18 cellular contexts compared by ENCODE assay signal in the genomic region with DNA sequence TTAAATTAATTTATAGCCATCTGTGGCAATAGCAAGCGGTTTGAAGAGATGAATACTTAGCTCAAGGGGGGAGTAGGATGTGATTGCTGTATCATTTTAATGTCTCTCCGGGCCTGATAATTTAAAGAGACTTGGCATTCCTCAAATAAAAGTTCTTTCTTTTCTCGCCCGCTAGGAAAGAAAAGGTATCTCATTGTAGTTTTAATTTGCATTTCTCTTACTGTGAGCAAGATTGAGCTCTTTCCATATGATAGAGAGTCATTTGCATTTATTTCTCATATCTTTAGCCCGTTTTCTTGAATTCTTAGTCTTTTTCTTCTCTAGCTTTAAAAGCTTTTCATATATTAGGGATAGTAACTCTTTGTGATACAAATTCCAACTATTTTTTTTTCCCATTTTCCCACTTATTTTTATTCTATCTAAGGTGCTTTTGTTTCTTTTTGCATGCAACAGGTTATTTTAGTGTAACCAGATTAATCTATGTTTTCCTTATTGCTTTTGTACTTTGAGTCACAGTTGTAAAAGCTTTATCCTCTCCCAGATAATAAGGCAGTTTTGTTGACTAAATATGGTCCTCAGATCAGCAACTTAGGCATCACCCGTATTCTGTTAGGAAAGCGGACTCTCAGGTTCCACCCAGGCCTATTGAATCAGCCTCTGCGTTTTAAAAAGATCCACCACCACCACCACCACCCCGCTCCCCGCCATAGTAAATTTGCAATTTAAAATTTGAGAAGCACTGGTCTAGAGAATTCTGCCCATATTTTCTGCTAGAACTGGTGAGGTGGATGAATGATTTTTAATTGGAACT. TPM values are rescaled to one million over a fixed set of nuclear protein-coding genes. Genes with fewer than 3 reads are reported as not detected.
A peak's percentile ranks its signal among the peaks of the same experiment; 100 is the strongest.
DNase-seq lines count a peak whose midpoint lies in the region; ATAC-seq and TF ChIP-seq lines count a peak whose summit lies in the region.
"Had no signal": no experiment of that assay in that cellular context is flagged by ENCODE, and none has a peak within 500 bp of the region (broad histone marks: within the 10 kb centered on the region; RNA-seq: fewer than 3 reads in every experiment).

No MANE protein-coding gene starts in this region.

- intact Hi-C loops in mammary epithelial cell (cut with micrococcal nuclease) = no loop called here
- intact Hi-C loops in breast epithelium (cut with DNase I; ENCODE audit: low total_unique reads) = no loop called here
- intact Hi-C loops in colonic mucosa (cut with DNase I) = no loop called here
- intact Hi-C loops in transverse colon (cut with DNase I; ENCODE audit: low total_unique reads) = no loop called here

- H2AFZ ChIP-seq in mammary epithelial cell (ENCODE audit: low read depth, low read length) = peak overlapping the region; percentile 56

- H3K4me3 ChIP-seq in mammary epithelial cell (replicated peaks in 1 of 3; ENCODE audit: insufficient read depth in 1 of 3, low read depth in 2 of 3, low read length in 3 of 3) = peak overlapping the region in 1 of 3 experiments; percentile 7
- no peak overlapping the region for H3K4me3 ChIP-seq in breast epithelium
- no peak overlapping the region for H3K4me3 ChIP-seq in colonic mucosa
- no peak overlapping the region for H3K4me3 ChIP-seq in transverse colon
- H3K4me3 ChIP-seq: vagina had no signal

- TF ChIP-seq EP300 in transverse colon (IDR thresholded peaks at IDR 0.05; ENCODE audit: low read depth) = no peak

- ATAC-seq in GM21576 (IDR thresholded peaks at IDR 0.05; ENCODE audit: unreplicated experiment) = no peak

- H3K27ac Mint-ChIP-seq in mesothelial cell of epicardium = peak overlapping the region; percentile 60
- H3K27ac Mint-ChIP-seq: CD4-positive, alpha-beta T cell; naive B cell had no signal

- H3K27me3 ChIP-seq in mammary epithelial cell (ENCODE audit: insufficient read depth, low read length) (no peaks in the 10 kb centered on the region), breast epithelium (peaks cover 0 to 48% of the 10 kb centered on the region in 2 donors), colonic mucosa (no peaks in the 10 kb centered on the region), transverse colon (no peaks in the 10 kb centered on the region)
- H3K27me3 ChIP-seq: vagina had no signal

- 27% methylated on average over 10 of the region's 10 CpGs for WGBS in mammary epithelial cell (ENCODE audit: low coverage, missing lambda C conversion rate)
- 35 to 67% methylated on average over 2 to 10 of the region's 10 CpGs for WGBS in transverse colon (ENCODE audit: low coverage in 1 of 2), 2 donors

- H3K9me3 ChIP-seq in mammary epithelial cell (replicated peaks; ENCODE audit: insufficient read depth, low read length) (no peaks in the 10 kb centered on the region), breast epithelium (no peaks in the 10 kb centered on the region), colonic mucosa (no peaks in the 10 kb centered on the region), transverse colon (no peaks in the 10 kb centered on the region)
- H3K9me3 ChIP-seq: SK-N-SH, vagina had no signal

- H3K9ac ChIP-seq in mammary epithelial cell (ENCODE audit: insufficient read depth, low read length) (no peak overlapping the region), colonic mucosa (ENCODE audit: low read depth in 2 of 2, low read length in 2 of 2) (peak overlapping the region in 1 of 2 donors; percentile 67)
- H3K9ac ChIP-seq: SK-N-SH had no signal

- dilution Hi-C loops in mammary epithelial cell (cut with HindIII; ENCODE audit: low sequenced_read_pairs) = loop anchor here (5.0 kb wide), 1 partner anchor 46 kb away; no protein-coding TSS in a partner anchor

- TF ChIP-seq CTCF in mammary epithelial cell (conservative IDR thresholded peaks at IDR 0.05 in 1 of 2, IDR thresholded peaks at IDR 0.05 in 1 of 2; ENCODE audit: extremely low read depth in 1 of 2, insufficient read depth in 1 of 2, low read depth in 1 of 2, low read length in 2 of 2) (no peak), breast epithelium (IDR thresholded peaks at IDR 0.05) (no peak), colonic mucosa (IDR thresholded peaks at IDR 0.05) (no peak), mesothelial cell of epicardium (IDR thresholded peaks at IDR 0.05; ENCODE audit: unreplicated experiment) (no peak), transverse colon (IDR thresholded peaks at IDR 0.05) (no peak)

- no peaks in the 10 kb centered on the region for H3K27me3 Mint-ChIP-seq in mesothelial cell of epicardium (ENCODE audit: low read depth)
- H3K27me3 Mint-ChIP-seq: CD4-positive, alpha-beta T cell had no signal

- TF ChIP-seq POLR2A in breast epithelium (IDR thresholded peaks at IDR 0.05) (no peak), transverse colon (IDR thresholded peaks at IDR 0.05) (no peak)

- no TSS peak for BruUV-seq in mammary epithelial cell (replicated peaks; lab: Mats Ljungman, UMichigan)

- H3K4me2 ChIP-seq in mammary epithelial cell (ENCODE audit: insufficient read depth, low read depth, low read length) = peak overlapping the region; percentile 47
- H3K4me2 ChIP-seq: SK-N-SH had no signal

- no peaks in the 10 kb centered on the region for H3K79me2 ChIP-seq in mammary epithelial cell (ENCODE audit: insufficient read depth, low read length)

- H4K20me1 ChIP-seq in mammary epithelial cell (ENCODE audit: insufficient read depth, low read length) = no peaks in the 10 kb centered on the region

- DNase-seq in mammary epithelial cell (no peak), breast epithelium (ENCODE audit: low spot score in 2 of 2) (no peak), colonic mucosa (peak; percentile 40), mesothelial cell of epicardium (ENCODE audit: low spot score in 2 of 2, unreplicated experiment in 2 of 2) (no peak), transverse colon (no peak), activated gamma-delta T cell treated with Interleukin-2 at 50 U/mL for 16 hours (no peak)
- DNase-seq in stimulated activated CD4-positive, alpha-beta T cell treated with anti-CD3 and anti-CD28 coated beads, Interleukin-4, amount 100 ng/mL, for 1 hour = no peak
- DNase-seq: ACHN; activated CD4-positive, alpha-beta T cell treated with anti-CD3 and anti-CD28 coated beads for 4 hours; activated naive CD4-positive, alpha-beta T cell treated with Interleukin-2 at 50 U/mL for 16 hours; CD4-positive, alpha-beta T cell; naive B cell; NCI-H1436; NCI-H510A; OCI-M1; SK-N-SH had no signal

- H3K36me3 Mint-ChIP-seq in mesothelial cell of epicardium = no peaks in the 10 kb centered on the region
- H3K36me3 Mint-ChIP-seq: naive B cell had no signal

- H3K4me1 ChIP-seq in mammary epithelial cell (ENCODE audit: insufficient read depth, low read length) = peaks cover 12% of the 10 kb centered on the region
- no peaks in the 10 kb centered on the region for H3K4me1 ChIP-seq in breast epithelium
- H3K4me1 ChIP-seq in colonic mucosa = no peaks in the 10 kb centered on the region
- peaks cover 0 to 24% (median 2%) of the 10 kb centered on the region in 4 donors for H3K4me1 ChIP-seq in transverse colon
- H3K4me1 ChIP-seq: vagina had no signal

- H3K36me3 ChIP-seq in mammary epithelial cell (ENCODE audit: insufficient read depth, low read length) (no peaks in the 10 kb centered on the region), breast epithelium (no peaks in the 10 kb centered on the region), colonic mucosa (no peaks in the 10 kb centered on the region), transverse colon (no peaks in the 10 kb centered on the region)
- H3K36me3 ChIP-seq: vagina had no signal

- no peak overlapping the region for H3K4me3 Mint-ChIP-seq in mesothelial cell of epicardium
- H3K4me3 Mint-ChIP-seq: CD4-positive, alpha-beta T cell; naive B cell had no signal

- CTCF ChIA-PET in mammary epithelial cell (lab: Charles Lee; ENCODE audit: low non-redundant PET) = no interaction called here

- in situ Hi-C loops in mammary epithelial cell (cut with MboI; ENCODE audit: low sequenced_read_pairs in 2 of 2) (loop anchor here in 1 of 2 donors (10.0 kb wide), 1 partner anchor 58 kb away; a partner anchor contains a TSS), transverse colon (cut with MboI; ENCODE audit: low pct_ligation_motif_present in 1 of 4, low pct_unique_long_range_greater_than_20kb in 1 of 4, low sequenced_read_pairs in 3 of 4) (no loop called here)

- H3K4me1 Mint-ChIP-seq in mesothelial cell of epicardium = peaks cover 20% of the 10 kb centered on the region
- H3K4me1 Mint-ChIP-seq: naive B cell had no signal

- H3K27ac ChIP-seq in mammary epithelial cell (ENCODE audit: insufficient read depth, low read depth, low read length) = peak overlapping the region; percentile 24
- H3K27ac ChIP-seq in breast epithelium = no peak overlapping the region
- H3K27ac ChIP-seq in colonic mucosa = peak overlapping the region; percentile 64
- H3K27ac ChIP-seq in transverse colon = peak overlapping the region; percentile 38 to 68 (median 66)
- H3K27ac ChIP-seq: vagina had no signal

- peaks cover 8% of the 10 kb centered on the region for H3K9me3 Mint-ChIP-seq in mesothelial cell of epicardium
- H3K9me3 Mint-ChIP-seq: CD4-positive, alpha-beta T cell had no signal

RNA-seq across cellular contexts. Expression of a gene that starts 58.7 kb away (rescaled TPM):
- total RNA-seq in mammary epithelial cell (100 to 1,000 TPM in 1 of 2 donors, 10 to 100 TPM in 1; 93.0 to 134 TPM), breast epithelium (100 to 1,000 TPM in 2 of 3 donors, 10 to 100 TPM in 1; 99.0 to 124 (median 112) TPM), colonic mucosa (10 to 100 TPM; 74.5 to 89.0 TPM), mesothelial cell of epicardium (87.0 to 91.6 TPM (median 87.3 TPM) in 3 replicates), transverse colon (100 to 1,000 TPM in 2 of 4 donors, 10 to 100 TPM in 2; 54.9 to 154 (median 98.0) TPM)
- 19.3 TPM for polyA plus RNA-seq in mammary epithelial cell
- 427 TPM for polyA minus RNA-seq in mammary epithelial cell

Comparison
In these comparisons a context has a peak if more than half of its experiments do, and no peak if none do; other contexts are left out.
1. H3K27ac ChIP-seq: peak in mammary epithelial cell (single experiment), colonic mucosa (single experiment) and transverse colon (4 of 4); none in breast epithelium (0 of 2).